Comparison of ENCODE assay signal across 26 cellular contexts in genomic region chr13:21322988-21323387, GRCh38.
"Had no signal": no experiment of that assay in that cellular context is flagged by ENCODE, and none has a peak within 500 bp of the region (broad histone marks: within the 10 kb centered on the region; RNA-seq: fewer than 3 reads in every experiment).

No MANE protein-coding gene starts in this region.

- H3K27me3 Mint-ChIP-seq: naive B cell; stimulated activated memory B cell treated with anti-CD40 and anti-IgM and Interleukin-4, amounts not matched to agents 10 μg/mL and 1 μg/mL and 100 μg/mL, for 72 hours; stimulated activated naive CD8-positive, alpha-beta T cell treated with anti-CD3 and anti-CD28 coated beads, Interleukin-15, amount 100 ng/mL, for 72 hours had no signal

- H3K36me3 Mint-ChIP-seq: natural killer cell, neural progenitor cell had no signal

- H3K9me3 Mint-ChIP-seq: natural killer cell; stimulated activated memory B cell treated with anti-CD40 and anti-IgM and Interleukin-4, amounts not matched to agents 10 μg/mL and 1 μg/mL and 100 μg/mL, for 72 hours; stimulated activated naive CD8-positive, alpha-beta T cell treated with anti-CD3 and anti-CD28 coated beads, Interleukin-15, amount 100 ng/mL, for 72 hours; type B pancreatic cell had no signal

- H3K4me3 Mint-ChIP-seq: mesothelial cell of epicardium; naive B cell; natural killer cell; nephron progenitor cell; neural progenitor cell; stimulated activated memory B cell treated with anti-CD40 and anti-IgM and Interleukin-4, amounts not matched to agents 10 μg/mL and 1 μg/mL and 100 μg/mL, for 72 hours; stimulated activated naive CD8-positive, alpha-beta T cell treated with anti-CD3 and anti-CD28 coated beads, Interleukin-15, amount 100 ng/mL, for 72 hours; type B pancreatic cell had no signal

- DNase-seq: kidney glomerular epithelial cell; left colon; left lung; lower lobe of right lung; mammary epithelial cell; naive B cell; natural killer cell; nephron progenitor cell; right lobe of liver; stimulated activated CD4-positive, alpha-beta T cell treated with anti-CD3 and anti-CD28 coated beads, Interleukin-1b, Interleukin-23, amount 100 ng/mL, for 48 hours; stimulated activated CD4-positive, alpha-beta T cell treated with anti-CD3 and anti-CD28 coated beads, Interleukin-2, amount 100 ng/mL, for 48 hours; stimulated activated CD4-positive, alpha-beta T cell treated with anti-CD3 and anti-CD28 coated beads, Interleukin-4, amount 100 ng/mL, for 4 hours; stimulated activated CD8-positive, alpha-beta memory T cell treated with anti-CD3 and anti-CD28 coated beads, Interleukin-4, amount 100 ng/mL, for 48 hours; stimulated activated naive CD4-positive, alpha-beta T cell treated with Interleukin-2 at 50 U/mL for 16 hours; stimulated activated naive CD8-positive, alpha-beta T cell treated with anti-CD3 and anti-CD28 coated beads, Interleukin-15, amount 100 ng/mL, for 72 hours; uterus had no signal

- H3K27ac Mint-ChIP-seq: mesothelial cell of epicardium; naive B cell; natural killer cell; nephron progenitor cell; neural progenitor cell; progenitor cell of endocrine pancreas; stimulated activated memory B cell treated with anti-CD40 and anti-IgM and Interleukin-4, amounts not matched to agents 10 μg/mL and 1 μg/mL and 100 μg/mL, for 72 hours; stimulated activated naive CD8-positive, alpha-beta T cell treated with anti-CD3 and anti-CD28 coated beads, Interleukin-15, amount 100 ng/mL, for 72 hours; type B pancreatic cell had no signal

- H3K27ac ChIP-seq: left lung, lower lobe of right lung, neural progenitor cell, neutrophil, parathyroid adenoma, right atrium auricular region, right lobe of liver, suprapubic skin, tibial nerve, uterus had no signal
